ENCODE assay signal across 28 cellular contexts in the genomic region with DNA sequence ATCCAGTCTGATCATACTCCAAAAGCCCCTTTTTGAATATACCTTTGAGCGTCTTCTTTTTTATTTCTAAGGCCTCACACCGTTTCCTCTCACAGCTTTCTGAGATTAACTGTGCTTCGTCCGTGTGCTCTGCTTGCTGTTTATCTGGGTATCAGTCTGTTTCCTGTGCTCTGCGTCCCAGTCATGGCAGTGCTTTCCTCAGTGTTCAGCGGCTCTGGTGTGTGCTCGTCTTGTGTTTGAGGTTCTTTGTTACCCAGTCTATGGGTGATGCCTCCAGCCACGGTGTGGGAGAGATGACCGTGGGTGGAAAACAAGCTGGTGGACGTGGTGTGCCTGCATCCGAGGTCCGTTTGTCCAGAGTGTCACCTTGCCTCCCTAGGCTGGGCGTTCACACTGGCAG. TPM values are rescaled to one million over a fixed set of nuclear protein-coding genes. Genes with fewer than 3 reads are reported as not detected.
DNase-seq lines count a peak whose midpoint lies in the region; TF ChIP-seq lines count a peak whose summit lies in the region.
"Had no signal": no experiment of that assay in that cellular context is flagged by ENCODE, and none has a peak within 500 bp of the region (broad histone marks: within the 10 kb centered on the region; RNA-seq: fewer than 3 reads in every experiment).

No MANE protein-coding gene starts in this region.

- H3K4me3 ChIP-seq in mesenchymal stem cell (ENCODE audit: insufficient read depth in 1 of 2, low read depth in 1 of 2, low read length in 2 of 2): no peak overlapping the region
- H3K4me3 ChIP-seq in esophagus muscularis mucosa: no peak overlapping the region
- H3K4me3 ChIP-seq: GM12878, heart right ventricle, lower lobe of right lung, pancreas, SJSA1, tibial artery had no signal

- no peaks in the 10 kb centered on the region for H3K23me2 ChIP-seq in H9 (ENCODE audit: insufficient read length, low read depth, low read length, poor library complexity, severe bottlenecking)

- H4K91ac ChIP-seq in H9 (ENCODE audit: insufficient read length, low read depth, low read length) (no peak overlapping the region), mesenchymal stem cell (ENCODE audit: low read length) (peak overlapping the region; percentile 25)

- peaks cover 3% of the 10 kb centered on the region in 2 experiments; a peak in 3 of 5 replicates for H3K9me3 Mint-ChIP-seq in H9
- H3K9me3 Mint-ChIP-seq: activated T-cell treated with anti-CD3 and anti-CD28 coated beads, Interleukin-2, amount 50 U/mL, for 24 hours; dendritic cell treated with granulocyte-macrophage colony-stimulating factor and Interleukin-4, amounts not matched to agents 40 ng/mL and 50 ng/mL, for 4 days; natural killer cell treated with Interleukin-12 subunit alpha and Interleukin-12 subunit beta and Interleukin-15 and Interleukin-18, amount 100 ng/mL, for 72 hours; stimulated activated naive CD8-positive, alpha-beta T cell treated with anti-CD3 and anti-CD28 coated beads, Interleukin-15, Interleukin-2, amounts not matched to agents 100 ng/mL and 50 ng/mL, for 24 hours had no signal

- TF ChIP-seq EP300 in esophagus muscularis mucosa (IDR thresholded peaks at IDR 0.05): no peak

- no peaks in the 10 kb centered on the region for H3K36me3 ChIP-seq in mesenchymal stem cell (ENCODE audit: control insufficient read depth in 1 of 2, insufficient read depth in 2 of 2, low read depth in 1 of 2, low read length in 2 of 2)
- H3K36me3 ChIP-seq in esophagus muscularis mucosa: no peaks in the 10 kb centered on the region
- H3K36me3 ChIP-seq: heart right ventricle, lower lobe of right lung, pancreas, SJSA1, tibial artery had no signal

- no peak overlapping the region for H2AFZ ChIP-seq in H9 (ENCODE audit: low read length)
- no peak overlapping the region for H2AFZ ChIP-seq in mesenchymal stem cell (ENCODE audit: low read depth, low read length)

- H3K27me3 ChIP-seq in H9 (ENCODE audit: insufficient read depth, low read length) (no peaks in the 10 kb centered on the region), mesenchymal stem cell (ENCODE audit: control insufficient read depth in 1 of 2, insufficient read depth in 1 of 2, low read length in 2 of 2) (no peaks in the 10 kb centered on the region), esophagus muscularis mucosa (no peaks in the 10 kb centered on the region)
- H3K27me3 ChIP-seq: pancreas, SJSA1, tibial artery had no signal

- DNase-seq in H9: no peak
- no peak for DNase-seq in mesenchymal stem cell
- DNase-seq in substantia nigra (lab: John Stamatoyannopoulos, UW): peak in 2 of 49 donors; percentile 40 to 53
- DNase-seq in esophagus muscularis mucosa (ENCODE audit: extremely low spot score): no peak
- no peak for DNase-seq in activated gamma-delta T cell treated with Interleukin-2 at 50 U/mL for 16 hours
- DNase-seq in OCI-M2 (lab: John Stamatoyannopoulos, UW; ENCODE audit: unreplicated experiment): no peak
- DNase-seq: ACHN; activated B cell treated with CpG ODN at 0.5 μM for 24 hours; activated CD4-positive, alpha-beta T cell treated with anti-CD3 and anti-CD28 coated beads, Interleukin-2, amount 50 U/mL, for 1 hour; activated gamma-delta T cell; activated T-cell treated with anti-CD3 and anti-CD28 coated beads, Interleukin-2, amount 50 U/mL, for 24 hours; foreskin melanocyte; heart right ventricle; lower lobe of right lung; NCI-H1092 treated with DMSO at 0.1 percent for 48 hours; NCI-H187; NCI-H2171 treated with DMSO at 0.1 percent for 48 hours; NCI-H510A treated with DMSO at 0.1 percent for 48 hours; pancreas; RPMI8226; small intestine; tibial artery had no signal

- no peak overlapping the region for H3K9ac ChIP-seq in H9 (ENCODE audit: extremely low read depth, insufficient read length, low read length)
- H3K9ac ChIP-seq in mesenchymal stem cell (ENCODE audit: low read length): no peak overlapping the region

- H3T11ph ChIP-seq in H9 (ENCODE audit: low read length): no peak overlapping the region

- no peak overlapping the region for H3K27ac Mint-ChIP-seq in H9
- H3K27ac Mint-ChIP-seq: activated B cell treated with CpG ODN at 0.5 μM for 24 hours; activated T-cell treated with anti-CD3 and anti-CD28 coated beads, Interleukin-2, amount 50 U/mL, for 24 hours; dendritic cell treated with granulocyte-macrophage colony-stimulating factor and Interleukin-4, amounts not matched to agents 40 ng/mL and 50 ng/mL, for 4 days; natural killer cell treated with Interleukin-12 subunit alpha and Interleukin-12 subunit beta and Interleukin-15 and Interleukin-18, amount 100 ng/mL, for 72 hours; stimulated activated naive CD8-positive, alpha-beta T cell treated with anti-CD3 and anti-CD28 coated beads, Interleukin-15, Interleukin-2, amounts not matched to agents 100 ng/mL and 50 ng/mL, for 24 hours had no signal

- H4K8ac ChIP-seq in H9 (replicated peaks; ENCODE audit: insufficient read length, low read depth, low read length) (peak overlapping the region; percentile 40), mesenchymal stem cell (ENCODE audit: low read length) (peak overlapping the region; percentile 8)

- no peak overlapping the region for H2BK20ac ChIP-seq in H9 (ENCODE audit: low read depth, low read length, poor library complexity, severe bottlenecking)

- H3K27ac ChIP-seq in H9 (ENCODE audit: insufficient read length, low read depth, low read length) (no peak overlapping the region), cingulate gyrus (ENCODE audit: low read depth, low read length) (peak overlapping the region; percentile 91), mesenchymal stem cell (ENCODE audit: low read length, poor library complexity, severe bottlenecking) (no peak overlapping the region), substantia nigra (ENCODE audit: low read depth, low read length, poor library complexity, severe bottlenecking) (peak overlapping the region; percentile 94), esophagus muscularis mucosa (replicated peaks in 1 of 4) (no peak overlapping the region)
- H3K27ac ChIP-seq: heart right ventricle, lower lobe of right lung, pancreas, SJSA1, tibial artery had no signal

- peaks cover 1% of the 10 kb centered on the region for H3K27me3 Mint-ChIP-seq in H9 (ENCODE audit: low read depth)
- H3K27me3 Mint-ChIP-seq: activated T-cell treated with anti-CD3 and anti-CD28 coated beads, Interleukin-2, amount 50 U/mL, for 24 hours; stimulated activated naive CD8-positive, alpha-beta T cell treated with anti-CD3 and anti-CD28 coated beads, Interleukin-15, Interleukin-2, amounts not matched to agents 100 ng/mL and 50 ng/mL, for 24 hours had no signal

- H3K4me1 ChIP-seq in H9 (ENCODE audit: insufficient read depth, low read length) (no peaks in the 10 kb centered on the region), mesenchymal stem cell (ENCODE audit: control insufficient read depth, insufficient read depth, low read depth, low read length) (peaks cover 10% of the 10 kb centered on the region), esophagus muscularis mucosa (peaks cover 19 to 29% (median 28%) of the 10 kb centered on the region in 4 donors)
- H3K4me1 ChIP-seq: pancreas had no signal

- H2AK5ac ChIP-seq in H9 (ENCODE audit: insufficient read length, low read length) (no peak overlapping the region), mesenchymal stem cell (ENCODE audit: low read length, severe bottlenecking) (no peak overlapping the region)

- H2BK120ac ChIP-seq in H9 (ENCODE audit: low read depth, low read length, poor library complexity, severe bottlenecking) (no peak overlapping the region), mesenchymal stem cell (ENCODE audit: low read depth, low read length) (no peak overlapping the region)

- H4K5ac ChIP-seq in H9 (ENCODE audit: insufficient read length, low read depth, low read length): no peak overlapping the region

- H4K20me1 ChIP-seq in H9 (ENCODE audit: control insufficient read depth, insufficient read depth, insufficient read length): no peaks in the 10 kb centered on the region

- H3K4ac ChIP-seq in H9 (ENCODE audit: low read depth, low read length): no peak overlapping the region
- no peak overlapping the region for H3K4ac ChIP-seq in mesenchymal stem cell (ENCODE audit: low read depth in 1 of 2, low read length in 2 of 2)

- H3K4me3 Mint-ChIP-seq in H9: no peak overlapping the region
- H3K4me3 Mint-ChIP-seq: activated B cell treated with CpG ODN at 0.5 μM for 24 hours; activated T-cell treated with anti-CD3 and anti-CD28 coated beads, Interleukin-2, amount 50 U/mL, for 24 hours; dendritic cell treated with granulocyte-macrophage colony-stimulating factor and Interleukin-4, amounts not matched to agents 40 ng/mL and 50 ng/mL, for 4 days; natural killer cell treated with Interleukin-12 subunit alpha and Interleukin-12 subunit beta and Interleukin-15 and Interleukin-18, amount 100 ng/mL, for 72 hours; stimulated activated naive CD8-positive, alpha-beta T cell treated with anti-CD3 and anti-CD28 coated beads, Interleukin-15, Interleukin-2, amounts not matched to agents 100 ng/mL and 50 ng/mL, for 24 hours had no signal

- TF ChIP-seq CTCF in H9 (conservative IDR thresholded peaks at IDR 0.05) (no peak), esophagus muscularis mucosa (IDR thresholded peaks at IDR 0.05) (no peak)

- H3K23ac ChIP-seq in H9 (ENCODE audit: insufficient read length, low read depth, low read length) (no peak overlapping the region), mesenchymal stem cell (ENCODE audit: low read length in 2 of 2) (no peak overlapping the region)

- TF ChIP-seq POLR2A in esophagus muscularis mucosa (IDR thresholded peaks at IDR 0.05; ENCODE audit: low read depth): no peak

- H3K4me1 Mint-ChIP-seq in H9: no peaks in the 10 kb centered on the region

- H2BK12ac ChIP-seq in H9 (ENCODE audit: insufficient read length, low read depth, low read length) (no peak overlapping the region), mesenchymal stem cell (ENCODE audit: low read length in 2 of 2) (no peak overlapping the region)

- H3K79me1 ChIP-seq in H9 (ENCODE audit: insufficient read depth, low read depth, low read length, poor library complexity, severe bottlenecking): no peaks in the 10 kb centered on the region
- H3K79me1 ChIP-seq in mesenchymal stem cell (replicated peaks; ENCODE audit: low read length, poor library complexity, severe bottlenecking): no peaks in the 10 kb centered on the region

- no peaks in the 10 kb centered on the region for H3K79me2 ChIP-seq in H9 (ENCODE audit: insufficient read depth, low read length)

- WGBS in H9 (ENCODE audit: extremely low coverage, insufficient read length, low lambda C conversion rate): no CpG with 5 or more reads among the region's 13 CpGs
- 67% methylated on average over 12 of the region's 13 CpGs for WGBS in mesenchymal stem cell
- 75% methylated on average over 12 of the region's 13 CpGs for WGBS in esophagus muscularis mucosa

- H3K4me2 ChIP-seq in H9 (ENCODE audit: insufficient read depth, insufficient read length, low read length): no peak overlapping the region
- H3K4me2 ChIP-seq in mesenchymal stem cell (ENCODE audit: low read length, poor library complexity, severe bottlenecking): no peak overlapping the region

- H3K9me3 ChIP-seq in H9 (ENCODE audit: control insufficient read depth, low read depth, low read length) (no peaks in the 10 kb centered on the region), mesenchymal stem cell (ENCODE audit: control insufficient read depth, low read length) (peaks cover 3% of the 10 kb centered on the region), esophagus muscularis mucosa (no peaks in the 10 kb centered on the region)
- H3K9me3 ChIP-seq: lower lobe of right lung, pancreas had no signal

- H3K18ac ChIP-seq in H9 (ENCODE audit: insufficient read length, low read depth, low read length) (no peak overlapping the region), mesenchymal stem cell (ENCODE audit: low read depth in 1 of 2, low read length in 2 of 2) (no peak overlapping the region)

- intact Hi-C loops in esophagus muscularis mucosa (cut with DNase I): no loop called here

- no peaks in the 10 kb centered on the region for H3K36me3 Mint-ChIP-seq in H9 (ENCODE audit: insufficient read depth in 1 of 3, low read depth in 3 of 3)
- H3K36me3 Mint-ChIP-seq: natural killer cell treated with Interleukin-12 subunit alpha and Interleukin-12 subunit beta and Interleukin-15 and Interleukin-18, amount 100 ng/mL, for 72 hours had no signal

- H2BK5ac ChIP-seq in H9 (ENCODE audit: insufficient read length, low read length): no peak overlapping the region
- no peak overlapping the region for H2BK5ac ChIP-seq in mesenchymal stem cell (ENCODE audit: low read depth, low read length, poor library complexity, severe bottlenecking)

- H3K56ac ChIP-seq in H9 (ENCODE audit: insufficient read length, low read depth, low read length): no peak overlapping the region

- no peak overlapping the region for H2BK15ac ChIP-seq in H9 (ENCODE audit: low read depth, low read length)
- H2BK15ac ChIP-seq in mesenchymal stem cell (ENCODE audit: low read depth, poor library complexity, severe bottlenecking): no peak overlapping the region

- H3K14ac ChIP-seq in H9 (ENCODE audit: insufficient read depth, low read length): no peak overlapping the region
- no peak overlapping the region for H3K14ac ChIP-seq in mesenchymal stem cell (ENCODE audit: low read length in 2 of 2)

RNA-seq across cellular contexts. Expression of a gene that starts 33.6 kb away (rescaled TPM):
- 30.0 and 32.0 TPM in 2 replicates for total RNA-seq in H9 (2021)
- 61.3 TPM for polyA plus RNA-seq in mesenchymal stem cell (2013, experiment 1 of 2)
- 58.6 TPM for polyA plus RNA-seq in mesenchymal stem cell (2013, experiment 2 of 2)
- 10 to 100 TPM; 32.4 to 78.2 (median 50.2) TPM for total RNA-seq in esophagus muscularis mucosa

Comparison
In these comparisons a context has a peak if more than half of its experiments do, and no peak if none do; other contexts are left out.
1. H3K27ac ChIP-seq: peak in cingulate gyrus (single experiment) and substantia nigra (single experiment); none in H9 (single experiment), mesenchymal stem cell (single experiment) and esophagus muscularis mucosa (0 of 4).